In genomic region chr9:34139477-34140146, GRCh38 we compare ENCODE assay signal across 8 cellular contexts. TPM values are rescaled to one million over a fixed set of nuclear protein-coding genes. Genes with fewer than 3 reads are reported as not detected.
A peak's percentile ranks its signal among the peaks of the same experiment; 100 is the strongest.
DNase-seq lines count a peak whose midpoint lies in the region; ATAC-seq and TF ChIP-seq lines count a peak whose summit lies in the region.

No MANE protein-coding gene starts in this region.

- no peaks in the 10 kb centered on the region for H3K36me3 ChIP-seq in vagina

- DNase-seq in GM03348 (ENCODE audit: low spot score) (peak; percentile 86), NCI-H446 (lab: John Stamatoyannopoulos, UW) (peak; percentile 55 to 82), dermis blood vessel endothelial cell (peak; percentile 74), non-pigmented ciliary epithelial cell (ENCODE audit: low read depth) (peak; percentile 67), vagina (ENCODE audit: extremely low spot score in 2 of 2) (no peak)
- DNase-seq in activated naive CD4-positive, alpha-beta T cell (lab: John Stamatoyannopoulos, UW) = no peak

- H3K4me1 ChIP-seq in vagina = no peaks in the 10 kb centered on the region

- H3K27ac ChIP-seq in vagina = no peak overlapping the region

- no peaks in the 10 kb centered on the region for H3K9me3 ChIP-seq in vagina

- TF ChIP-seq POLR2A in vagina (IDR thresholded peaks at IDR 0.05) = no peak

- no peak for TF ChIP-seq CTCF in vagina (IDR thresholded peaks at IDR 0.05)

- no peak overlapping the region for H3K4me3 ChIP-seq in vagina

- H3K27me3 ChIP-seq in vagina = no peaks in the 10 kb centered on the region

- intact Hi-C loops in vagina (cut with DNase I) = loop anchor here (5.0 kb wide), 1 partner anchor 898 kb away; no protein-coding TSS in a partner anchor

- ATAC-seq in GM19328 (IDR thresholded peaks at IDR 0.05; ENCODE audit: unreplicated experiment) (no peak), HG03457 (IDR thresholded peaks at IDR 0.05; ENCODE audit: unreplicated experiment) (no peak)

RNA-seq across cellular contexts. Expression of gene DCAF12, which starts 13.1 kb away (rescaled TPM):
- 22.3 and 24.4 TPM in 2 replicates for total RNA-seq in dermis blood vessel endothelial cell
- 31.2 TPM for total RNA-seq in vagina

RNA-seq across cellular contexts. Expression of gene UBAP1, which starts 39.2 kb away (rescaled TPM):
- total RNA-seq in dermis blood vessel endothelial cell = 22.8 and 28.3 TPM in 2 replicates
- 43.0 TPM for total RNA-seq in vagina

Comparison
In these comparisons a context has a peak if more than half of its experiments do, and no peak if none do; other contexts are left out.
1. DNase-seq: peak in GM03348 (single experiment), NCI-H446 (2 of 2), dermis blood vessel endothelial cell (single experiment) and non-pigmented ciliary epithelial cell (single experiment); none in activated naive CD4-positive, alpha-beta T cell (0 of 4) and vagina (0 of 2).